In the genomic region with DNA sequence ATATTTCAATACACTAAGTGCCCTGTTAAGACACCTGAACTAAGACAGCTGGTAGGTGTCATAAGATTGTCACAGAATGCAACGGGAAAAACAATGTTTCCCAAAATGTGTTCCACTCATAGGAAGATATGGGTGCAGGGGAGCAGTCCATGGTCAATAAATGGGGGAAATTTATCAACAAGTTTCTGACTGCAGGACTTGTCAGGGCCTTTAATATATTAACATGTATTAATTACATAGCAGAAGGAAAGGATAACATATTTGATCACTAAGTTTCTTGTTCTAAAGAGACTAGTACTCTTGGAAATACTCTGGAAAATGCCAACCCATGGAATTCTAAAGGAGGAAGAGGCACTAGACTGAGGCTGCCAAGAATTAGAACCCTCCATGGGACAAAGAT, we compare ENCODE assay signal across 36 cellular contexts. TPM values are rescaled to one million over a fixed set of nuclear protein-coding genes. Genes with fewer than 3 reads are reported as not detected.
"Had no signal": no experiment of that assay in that cellular context is flagged by ENCODE, and none has a peak within 500 bp of the region (broad histone marks: within the 10 kb centered on the region; RNA-seq: fewer than 3 reads in every experiment).

No MANE protein-coding gene starts in this region.

- H3K27me3 ChIP-seq: MG63 had no signal

- H3K9me3 ChIP-seq: MG63 had no signal

- H3K36me3 ChIP-seq: MG63 had no signal

- DNase-seq: Karpas-422, Kasumi-1, MG63, MM.1S, MV-4-11, NCI-H1048, NCI-H1092, NCI-H1092 treated with DMSO at 0.1 percent for 48 hours, NCI-H1105, NCI-H1105 treated with DMSO at 0.1 percent for 48 hours, NCI-H1417 treated with DMSO at 0.1 percent for 48 hours, NCI-H1436, NCI-H1436 treated with DMSO at 0.1 percent for 48 hours, NCI-H1694, NCI-H1694 treated with DMSO at 0.1 percent for 48 hours, NCI-H187, NCI-H187 treated with DMSO at 0.1 percent for 48 hours, NCI-H1930, NCI-H2029, NCI-H2029 treated with DMSO at 0.1 percent for 48 hours, NCI-H2081, NCI-H2081 treated with DMSO at 0.1 percent for 48 hours, NCI-H2107, NCI-H2171, NCI-H2171 treated with DMSO at 0.1 percent for 48 hours, NCI-H2227 treated with DMSO at 0.1 percent for 48 hours, NCI-H226, NCI-H345, NCI-H446, NCI-H446 treated with DMSO at 0.1 percent for 48 hours, NCI-H510A, NCI-H510A treated with DMSO at 0.1 percent for 48 hours had no signal

- H3K4me3 ChIP-seq: MG63 had no signal

RNA-seq across cellular contexts. Expression of a gene that starts 6.7 kb away (rescaled TPM):
- total RNA-seq: LHCN-M2, M059J, MCF 10A, NCI-H460 had no signal

RNA-seq across cellular contexts. Expression of a gene that starts 29.2 kb away (rescaled TPM):
- total RNA-seq: NCI-H460 had no signal

RNA-seq across cellular contexts. Expression of a gene that starts 32.6 kb away (rescaled TPM):
- total RNA-seq: LHCN-M2, M059J, MCF 10A, NCI-H460 had no signal

RNA-seq across cellular contexts. Expression of a gene that starts 54.9 kb away (rescaled TPM):
- total RNA-seq: LHCN-M2, M059J, MCF 10A, NCI-H460 had no signal
